ENCODE assay signal across 7 cellular contexts in genomic region chr5:65172486-65173129, GRCh38.
DNase-seq lines count a peak whose midpoint lies in the region; ATAC-seq lines count a peak whose summit lies in the region.

No MANE protein-coding gene starts in this region.

- H3K36me3 ChIP-seq in aorta (ENCODE audit: control insufficient read depth in 1 of 2, insufficient read depth in 2 of 2, low read length in 1 of 2) = peaks cover 0 to 2% of the 10 kb centered on the region in 2 donors

- no peaks in the 10 kb centered on the region for H3K9me3 ChIP-seq in aorta (ENCODE audit: control insufficient read depth, low read length)

- ATAC-seq in GM19328 (IDR thresholded peaks at IDR 0.05; ENCODE audit: unreplicated experiment) = peak; percentile 84
- ATAC-seq in HG03060 (IDR thresholded peaks at IDR 0.05; ENCODE audit: low read depth, unreplicated experiment) = peak; percentile 87
- ATAC-seq in aorta (ENCODE audit: low FRiP score) = no peak

- no peaks in the 10 kb centered on the region for H3K4me1 ChIP-seq in aorta (ENCODE audit: control insufficient read depth in 1 of 2, insufficient read depth in 2 of 2, low read length in 2 of 2)

- 88 to 90% methylated on average over 9 of the region's 9 CpGs for WGBS in aorta, 2 donors

- intact Hi-C loops in aorta (cut with DNase I) = no loop called here

- no peak overlapping the region for H3K4me3 ChIP-seq in aorta (ENCODE audit: low read length in 2 of 2)

- H3K27ac ChIP-seq in aorta (ENCODE audit: low read depth in 1 of 2, low read length in 2 of 2) = no peak overlapping the region

- DNase-seq in activated naive CD4-positive, alpha-beta T cell treated with anti-CD3 and anti-CD28 coated beads, Interleukin-2, amount 50 U/mL, for 16 hours = peak; percentile 40
- DNase-seq in stimulated activated CD8-positive, alpha-beta memory T cell treated with anti-CD3 and anti-CD28 coated beads, Interleukin-15, amount 100 ng/mL, for 48 hours (ENCODE audit: low read depth in 2 of 2) = peak; percentile 57 to 71
- no peak for DNase-seq in cerebellar nuclear complex (lab: John Stamatoyannopoulos, UW)
- no peak for DNase-seq in HUDEP-2 (lab: John Stamatoyannopoulos, UW; ENCODE audit: unreplicated experiment in 76 of 76)
- DNase-seq in aorta = no peak

- no peaks in the 10 kb centered on the region for H3K27me3 ChIP-seq in aorta (ENCODE audit: control insufficient read depth in 1 of 2, insufficient read depth in 2 of 2, low read length in 1 of 2)

Comparison
In these comparisons a context has a peak if more than half of its experiments do, and no peak if none do; other contexts are left out.
1. DNase-seq: peak in activated naive CD4-positive, alpha-beta T cell treated with anti-CD3 and anti-CD28 coated beads, Interleukin-2, amount 50 U/mL, for 16 hours (single experiment) and stimulated activated CD8-positive, alpha-beta memory T cell treated with anti-CD3 and anti-CD28 coated beads, Interleukin-15, amount 100 ng/mL, for 48 hours (2 of 2); none in cerebellar nuclear complex (0 of 2), HUDEP-2 (0 of 76) and aorta (0 of 2).